ENCODE assay signal across 22 cellular contexts in genomic region chr4:145520172-145520571, GRCh38.
"Had no signal": no experiment of that assay in that cellular context is flagged by ENCODE, and none has a peak within 500 bp of the region (broad histone marks: within the 10 kb centered on the region; RNA-seq: fewer than 3 reads in every experiment).

No MANE protein-coding gene starts in this region.

- H3K9me3 Mint-ChIP-seq: activated naive CD8-positive, alpha-beta T cell treated with anti-CD3 and anti-CD28 coated beads, Interleukin-2, amount 10 ng/mL, durations not matched to agents 7 days and 5 days; activated T-cell treated with anti-CD3 and anti-CD28 coated beads, Interleukin-2, amount 50 U/mL, for 72 hours; dendritic cell treated with granulocyte-macrophage colony-stimulating factor and Interleukin-4, amounts not matched to agents 40 ng/mL and 50 ng/mL, for 4 days had no signal

- DNase-seq: activated CD8-positive, alpha-beta memory T cell treated with anti-CD3 and anti-CD28 coated beads for 24 hours; activated CD8-positive, alpha-beta memory T cell treated with anti-CD3 and anti-CD28 coated beads, Interleukin-2, amount 50 U/mL, for 48 hours; activated gamma-delta T cell treated with Interleukin-2 at 50 U/mL for 16 hours; activated naive CD8-positive, alpha-beta T cell treated with anti-CD3 and anti-CD28 coated beads, Interleukin-2, amount 10 ng/mL, durations not matched to agents 7 days and 5 days; activated T-cell treated with anti-CD3 and anti-CD28 coated beads, Interleukin-2, amount 50 U/mL, for 72 hours; amygdala; effector CD8-positive, alpha-beta T cell; heart right ventricle; immature natural killer cell; kidney glomerular epithelial cell; left ventricle myocardium superior; nephron progenitor cell; occipital lobe; posterior cingulate gyrus; stimulated activated CD8-positive, alpha-beta memory T cell treated with anti-CD3 and anti-CD28 coated beads, Interleukin-4, amount 100 ng/mL, for 48 hours; stimulated activated naive CD4-positive, alpha-beta T cell; T1000; upper lobe of right lung had no signal

- ATAC-seq: activated T-cell treated with anti-CD3 and anti-CD28 coated beads, Interleukin-2, amount 50 U/mL, for 72 hours; esophagus mucosa; gastroesophageal sphincter; heart right ventricle; left ventricle myocardium superior; upper lobe of right lung had no signal

- H3K9me3 ChIP-seq: gastroesophageal sphincter, heart right ventricle, upper lobe of right lung had no signal

- H3K27ac ChIP-seq: cardiac muscle cell, gastroesophageal sphincter, heart right ventricle, upper lobe of right lung had no signal

- H3K27ac Mint-ChIP-seq: activated naive CD8-positive, alpha-beta T cell treated with anti-CD3 and anti-CD28 coated beads, Interleukin-2, amount 10 ng/mL, durations not matched to agents 7 days and 5 days; activated T-cell treated with anti-CD3 and anti-CD28 coated beads, Interleukin-2, amount 50 U/mL, for 72 hours; dendritic cell treated with granulocyte-macrophage colony-stimulating factor and Interleukin-4, amounts not matched to agents 40 ng/mL and 50 ng/mL, for 4 days; immature natural killer cell; nephron progenitor cell had no signal

- H3K36me3 ChIP-seq: cardiac muscle cell, gastroesophageal sphincter, upper lobe of right lung had no signal

- H3K27me3 ChIP-seq: cardiac muscle cell, gastroesophageal sphincter, heart right ventricle, upper lobe of right lung had no signal

- H3K4me3 Mint-ChIP-seq: activated naive CD8-positive, alpha-beta T cell treated with anti-CD3 and anti-CD28 coated beads, Interleukin-2, amount 10 ng/mL, durations not matched to agents 7 days and 5 days; activated T-cell treated with anti-CD3 and anti-CD28 coated beads, Interleukin-2, amount 50 U/mL, for 72 hours; dendritic cell treated with granulocyte-macrophage colony-stimulating factor and Interleukin-4, amounts not matched to agents 40 ng/mL and 50 ng/mL, for 4 days; immature natural killer cell; nephron progenitor cell had no signal

- H3K4me1 ChIP-seq: upper lobe of right lung had no signal

- H3K27me3 Mint-ChIP-seq: dendritic cell treated with granulocyte-macrophage colony-stimulating factor and Interleukin-4, amounts not matched to agents 40 ng/mL and 50 ng/mL, for 4 days had no signal

- H3K4me3 ChIP-seq: cardiac muscle cell, gastroesophageal sphincter, heart right ventricle, upper lobe of right lung had no signal

- H3K36me3 Mint-ChIP-seq: activated naive CD8-positive, alpha-beta T cell treated with anti-CD3 and anti-CD28 coated beads, Interleukin-2, amount 10 ng/mL, durations not matched to agents 7 days and 5 days; immature natural killer cell had no signal

- H3K4me1 Mint-ChIP-seq: activated naive CD8-positive, alpha-beta T cell treated with anti-CD3 and anti-CD28 coated beads, Interleukin-2, amount 10 ng/mL, durations not matched to agents 7 days and 5 days; immature natural killer cell had no signal
